In the genomic region with DNA sequence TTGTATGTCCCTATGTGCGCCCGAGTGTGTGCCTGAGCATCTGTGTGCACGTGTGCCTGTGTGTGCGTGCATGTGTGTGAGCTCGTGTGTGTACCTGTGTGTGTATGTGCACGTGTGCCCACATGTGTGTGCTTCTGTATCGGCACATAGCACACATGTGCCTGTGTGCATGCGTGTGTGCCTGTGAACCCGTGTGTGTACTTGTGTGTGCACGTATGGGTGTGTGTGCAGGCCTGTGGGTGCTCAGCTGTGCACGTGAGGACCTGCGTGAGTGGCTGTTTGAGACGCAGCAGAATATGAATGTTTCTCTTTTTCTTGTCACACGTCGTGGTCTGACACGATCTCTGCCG, we compare ENCODE assay signal across 35 cellular contexts. TPM values are rescaled to one million over a fixed set of nuclear protein-coding genes. Genes with fewer than 3 reads are reported as not detected.
DNase-seq lines count a peak whose midpoint lies in the region; ATAC-seq, FAIRE-seq and TF ChIP-seq lines count a peak whose summit lies in the region.
"Had no signal": no experiment of that assay in that cellular context is flagged by ENCODE, and none has a peak within 500 bp of the region (broad histone marks: within the 10 kb centered on the region; RNA-seq: fewer than 3 reads in every experiment).

No MANE protein-coding gene starts in this region.

- H3K23me2 ChIP-seq in H9 (ENCODE audit: insufficient read length, low read depth, low read length, poor library complexity, severe bottlenecking), result peaks cover 3% of the 10 kb centered on the region

- no peak overlapping the region for H3T11ph ChIP-seq in H9 (ENCODE audit: low read length)

- no peak overlapping the region for H3K56ac ChIP-seq in H9 (ENCODE audit: insufficient read length, low read depth, low read length)

- TF ChIP-seq CTCF in H9 (conservative IDR thresholded peaks at IDR 0.05), result no peak
- no peak for TF ChIP-seq CTCF in stomach (IDR thresholded peaks at IDR 0.05)

- TF ChIP-seq EP300 in stomach (IDR thresholded peaks at IDR 0.05), result no peak

- H2AFZ ChIP-seq in H9 (ENCODE audit: low read length), result no peak overlapping the region
- H2AFZ ChIP-seq: hepatocyte, parathyroid adenoma had no signal

- H3K79me2 ChIP-seq in H9 (ENCODE audit: insufficient read depth, low read length), result peaks cover 23% of the 10 kb centered on the region; the same call in 1 of the 2 replicates

- H3K4me3 Mint-ChIP-seq in activated naive CD4-positive, alpha-beta T cell treated with anti-CD3 and anti-CD28 coated beads, Interleukin-2, amount 50 U/mL, for 24 hours, result peak overlapping the region; percentile 11
- H3K4me3 Mint-ChIP-seq in H9, result no peak overlapping the region
- H3K4me3 Mint-ChIP-seq: activated CD8-positive, alpha-beta T cell treated with anti-CD3 and anti-CD28 coated beads, Interleukin-2, amount 10 ng/mL, durations not matched to agents 7 days and 5 days; activated naive CD4-positive, alpha-beta T cell treated with anti-CD3 and anti-CD28 coated beads for 36 hours; activated T-cell treated with anti-CD3 and anti-CD28 coated beads, Interleukin-2, amount 50 U/mL, for 24 hours; B cell; nephron progenitor cell; stimulated activated naive CD8-positive, alpha-beta T cell treated with anti-CD3 and anti-CD28 coated beads, Interleukin-15, Interleukin-2, amounts not matched to agents 100 ng/mL and 50 ng/mL, for 24 hours; T-helper 2 cell treated with Interferon-gamma antibody and Interleukin-4, amounts not matched to agents 5 μg/mL and 100 μg/mL, for 36 hours had no signal

- H3K27me3 Mint-ChIP-seq in activated naive CD4-positive, alpha-beta T cell treated with anti-CD3 and anti-CD28 coated beads, Interleukin-2, amount 50 U/mL, for 24 hours, result no peaks in the 10 kb centered on the region
- H3K27me3 Mint-ChIP-seq in H9 (ENCODE audit: low read depth), result no peaks in the 10 kb centered on the region
- H3K27me3 Mint-ChIP-seq: activated T-cell treated with anti-CD3 and anti-CD28 coated beads, Interleukin-2, amount 50 U/mL, for 24 hours; B cell; stimulated activated naive CD8-positive, alpha-beta T cell treated with anti-CD3 and anti-CD28 coated beads, Interleukin-15, Interleukin-2, amounts not matched to agents 100 ng/mL and 50 ng/mL, for 24 hours had no signal

- H3K4me2 ChIP-seq in H9 (ENCODE audit: insufficient read depth, insufficient read length, low read length), result no peak overlapping the region
- H3K4me2 ChIP-seq: hepatocyte had no signal

- H3K4ac ChIP-seq in H9 (ENCODE audit: low read depth, low read length), result no peak overlapping the region

- H3K23ac ChIP-seq in H9 (ENCODE audit: insufficient read length, low read depth, low read length), result no peak overlapping the region

- peaks cover 10% of the 10 kb centered on the region for H3K36me3 Mint-ChIP-seq in activated naive CD4-positive, alpha-beta T cell treated with anti-CD3 and anti-CD28 coated beads, Interleukin-2, amount 50 U/mL, for 24 hours
- peaks cover 42 to 70% (median 67%) of the 10 kb centered on the region in 3 experiments for H3K36me3 Mint-ChIP-seq in H9 (ENCODE audit: insufficient read depth in 1 of 3, low read depth in 3 of 3)

- H3K4me3 ChIP-seq in stomach (no peak overlapping the region), small intestine (ENCODE audit: low read depth in 1 of 2, low read length in 2 of 2) (no peak overlapping the region)
- H3K4me3 ChIP-seq: cardiac muscle cell, colonic mucosa, hepatocyte, lung, mucosa of descending colon, Peyer's patch, thoracic aorta, vagina had no signal

- no peak overlapping the region for H4K5ac ChIP-seq in H9 (ENCODE audit: insufficient read length, low read depth, low read length)

- peaks cover 14% of the 10 kb centered on the region for H3K79me1 ChIP-seq in H9 (ENCODE audit: insufficient read depth, low read depth, low read length, poor library complexity, severe bottlenecking)

- no peak overlapping the region for H3K14ac ChIP-seq in H9 (ENCODE audit: insufficient read depth, low read length)

- no peak overlapping the region for H4K91ac ChIP-seq in H9 (ENCODE audit: insufficient read length, low read depth, low read length)

- ATAC-seq in left lobe of liver, result no peak
- no peak for ATAC-seq in GM18861 (IDR thresholded peaks at IDR 0.05; ENCODE audit: unreplicated experiment)
- no peak for ATAC-seq in GM21717 (IDR thresholded peaks at IDR 0.05; ENCODE audit: unreplicated experiment)
- ATAC-seq: activated CD8-positive, alpha-beta T cell treated with anti-CD3 and anti-CD28 coated beads, Interleukin-2, amount 10 ng/mL, durations not matched to agents 7 days and 5 days; mucosa of descending colon had no signal

- no peak overlapping the region for H2AK5ac ChIP-seq in H9 (ENCODE audit: insufficient read length, low read length)

- H3K27ac Mint-ChIP-seq in activated naive CD4-positive, alpha-beta T cell treated with anti-CD3 and anti-CD28 coated beads, Interleukin-2, amount 50 U/mL, for 24 hours, result peak overlapping the region; percentile 62
- H3K27ac Mint-ChIP-seq in H9, result no peak overlapping the region; a peak in 2 of 7 replicates
- H3K27ac Mint-ChIP-seq: activated naive CD4-positive, alpha-beta T cell treated with anti-CD3 and anti-CD28 coated beads for 36 hours; nephron progenitor cell; stimulated activated naive CD8-positive, alpha-beta T cell treated with anti-CD3 and anti-CD28 coated beads, Interleukin-15, Interleukin-2, amounts not matched to agents 100 ng/mL and 50 ng/mL, for 24 hours; T-helper 2 cell treated with Interferon-gamma antibody and Interleukin-4, amounts not matched to agents 5 μg/mL and 100 μg/mL, for 36 hours had no signal

- no peak overlapping the region for H2BK20ac ChIP-seq in H9 (ENCODE audit: low read depth, low read length, poor library complexity, severe bottlenecking)

- no peak for TF ChIP-seq POLR2A in stomach (IDR thresholded peaks at IDR 0.05)

- H3K4me1 Mint-ChIP-seq in activated naive CD4-positive, alpha-beta T cell treated with anti-CD3 and anti-CD28 coated beads, Interleukin-2, amount 50 U/mL, for 24 hours, result peaks cover 25% of the 10 kb centered on the region
- peaks cover 8 to 9% of the 10 kb centered on the region in 2 experiments for H3K4me1 Mint-ChIP-seq in H9

- no peak overlapping the region for H2BK15ac ChIP-seq in H9 (ENCODE audit: low read depth, low read length)

- H3K4me1 ChIP-seq in H9 (ENCODE audit: insufficient read depth, low read length), result no peaks in the 10 kb centered on the region
- peaks cover 21 to 45% (median 33%) of the 10 kb centered on the region in 4 donors for H3K4me1 ChIP-seq in stomach
- H3K4me1 ChIP-seq in small intestine (ENCODE audit: control insufficient read depth in 2 of 2, insufficient read depth in 1 of 2, low read depth in 1 of 2, low read length in 1 of 2), result no peaks in the 10 kb centered on the region
- H3K4me1 ChIP-seq: parathyroid adenoma had no signal

- H4K20me1 ChIP-seq in H9 (ENCODE audit: control insufficient read depth, insufficient read depth, insufficient read length), result peaks cover 4% of the 10 kb centered on the region

- H3K27me3 ChIP-seq in H9 (ENCODE audit: insufficient read depth, low read length) (no peaks in the 10 kb centered on the region), stomach (no peaks in the 10 kb centered on the region), small intestine (ENCODE audit: control insufficient read depth in 2 of 2, insufficient read depth in 2 of 2, low read length in 2 of 2) (no peaks in the 10 kb centered on the region)
- H3K27me3 ChIP-seq: cardiac muscle cell, colonic mucosa, hepatocyte, Peyer's patch, vagina had no signal

- H3K36me3 ChIP-seq in stomach, result peaks cover 68 to 75% (median 71%) of the 10 kb centered on the region in 4 donors
- H3K36me3 ChIP-seq in small intestine (ENCODE audit: control insufficient read depth in 2 of 2, insufficient read depth in 2 of 2, low read length in 2 of 2), result peaks cover 10 to 31% of the 10 kb centered on the region in 2 donors

- H4K8ac ChIP-seq in H9 (replicated peaks; ENCODE audit: insufficient read length, low read depth, low read length), result peak overlapping the region; percentile 22

- no peak for DNase-seq in activated naive CD4-positive, alpha-beta T cell treated with Interleukin-2 at 50 U/mL for 16 hours
- DNase-seq in H9, result no peak
- DNase-seq in left lobe of liver (ENCODE audit: low spot score), result peak; percentile 41
- peak; percentile 3 for DNase-seq in stomach
- DNase-seq in small intestine, result no peak
- DNase-seq: ACHN; activated CD4-positive, alpha-beta T cell treated with anti-CD3 and anti-CD28 coated beads for 4 hours; activated CD8-positive, alpha-beta T cell treated with anti-CD3 and anti-CD28 coated beads, Interleukin-2, amount 10 ng/mL, durations not matched to agents 7 days and 5 days; activated naive CD4-positive, alpha-beta T cell treated with anti-CD3 and anti-CD28 coated beads for 36 hours; activated T-cell treated with anti-CD3 and anti-CD28 coated beads, Interleukin-2, amount 50 U/mL, for 24 hours; anterior cingulate cortex; colonic mucosa; effector CD8-positive, alpha-beta T cell; NCI-H1092; NCI-H1694; NCI-H446; NCI-H748 treated with DMSO at 0.1 percent for 48 hours; nephron progenitor cell; Peyer's patch; SHP77 treated with DMSO at 0.1 percent for 48 hours; stimulated activated CD4-positive, alpha-beta T cell treated with anti-CD3 and anti-CD28 coated beads, Interleukin-2, amount 100 ng/mL, for 24 hours had no signal

- no peak overlapping the region for H2BK120ac ChIP-seq in H9 (ENCODE audit: low read depth, low read length, poor library complexity, severe bottlenecking)

- no peak overlapping the region for H2BK5ac ChIP-seq in H9 (ENCODE audit: insufficient read length, low read length)

- H3K9me3 ChIP-seq in H9 (ENCODE audit: control insufficient read depth, low read depth, low read length) (no peaks in the 10 kb centered on the region), stomach (no peaks in the 10 kb centered on the region), small intestine (ENCODE audit: control insufficient read depth, low read depth) (no peaks in the 10 kb centered on the region)
- H3K9me3 ChIP-seq: colonic mucosa, mucosa of descending colon, Peyer's patch, thoracic aorta, vagina had no signal

- H3K27ac ChIP-seq in H9 (ENCODE audit: insufficient read length, low read depth, low read length), result no peak overlapping the region
- H3K27ac ChIP-seq in stomach, result no peak overlapping the region
- H3K27ac ChIP-seq in small intestine (ENCODE audit: low read depth in 1 of 2, low read length in 1 of 2), result no peak overlapping the region
- H3K27ac ChIP-seq: cardiac muscle cell, colonic mucosa, epithelial cell of prostate, hepatocyte, parathyroid adenoma, Peyer's patch, thoracic aorta, vagina had no signal

- no peak for FAIRE-seq in small intestine (lab: Jason Lieb, UNC)

- H3K18ac ChIP-seq in H9 (ENCODE audit: insufficient read length, low read depth, low read length), result no peak overlapping the region

- no peaks in the 10 kb centered on the region for H3K9me3 Mint-ChIP-seq in activated naive CD4-positive, alpha-beta T cell treated with anti-CD3 and anti-CD28 coated beads, Interleukin-2, amount 50 U/mL, for 24 hours
- H3K9me3 Mint-ChIP-seq in H9, result no peaks in the 10 kb centered on the region
- H3K9me3 Mint-ChIP-seq: activated naive CD4-positive, alpha-beta T cell treated with anti-CD3 and anti-CD28 coated beads for 36 hours; activated T-cell treated with anti-CD3 and anti-CD28 coated beads, Interleukin-2, amount 50 U/mL, for 24 hours; nephron progenitor cell; stimulated activated naive CD8-positive, alpha-beta T cell treated with anti-CD3 and anti-CD28 coated beads, Interleukin-15, Interleukin-2, amounts not matched to agents 100 ng/mL and 50 ng/mL, for 24 hours; T-helper 2 cell treated with Interferon-gamma antibody and Interleukin-4, amounts not matched to agents 5 μg/mL and 100 μg/mL, for 36 hours had no signal

- H2BK12ac ChIP-seq in H9 (ENCODE audit: insufficient read length, low read depth, low read length), result no peak overlapping the region

- intact Hi-C loops in stomach (cut with DNase I; ENCODE audit: low total_unique reads), result no loop called here

- WGBS in H9 (ENCODE audit: extremely low coverage, insufficient read length, low lambda C conversion rate), result no CpG with 5 or more reads among the region's 17 CpGs
- 91 to 94% (median 92%) methylated on average over 17 of the region's 17 CpGs for WGBS in stomach, 5 donors
- WGBS in small intestine, 3 donors, result 91 to 94% (median 94%) methylated on average over 17 of the region's 17 CpGs

- H3K9ac ChIP-seq in H9 (ENCODE audit: extremely low read depth, insufficient read length, low read length), result no peak overlapping the region
- H3K9ac ChIP-seq: parathyroid adenoma had no signal

RNA-seq across cellular contexts. Expression of a gene that starts 4.3 kb away (rescaled TPM):
- total RNA-seq in H9 (2021) (39.7 and 42.1 TPM in 2 replicates), left lobe of liver (35.6 TPM), stomach (100 to 1,000 TPM in 3 of 5 donors, 10 to 100 TPM in 2; 32.3 to 141 (median 109) TPM)
- polyA plus RNA-seq in stomach (10 to 100 TPM; 13.3 to 32.6 (median 15.8) TPM), small intestine (10 to 100 TPM; 26.7 to 37.3 (median 29.2) TPM)

RNA-seq across cellular contexts. Expression of a gene that starts 19.2 kb away (rescaled TPM):
- 1.0 and 1.4 TPM in 2 replicates for total RNA-seq in H9 (2021)
- total RNA-seq in left lobe of liver, result not detected
- total RNA-seq in stomach, result not detected
- polyA plus RNA-seq in stomach, result under 1 TPM in 1 of 3 donors, not detected in 2; 0.43 TPM
- under 1 TPM in 1 of 3 donors, not detected in 2; 0.06 TPM for polyA plus RNA-seq in small intestine
- total RNA-seq: activated naive CD4-positive, alpha-beta T cell treated with anti-CD3 and anti-CD28 coated beads for 36 hours; B cell; cardiac muscle cell; hepatocyte; thoracic aorta; vagina had no signal
- polyA plus RNA-seq: cardiac muscle cell, hepatocyte had no signal

RNA-seq across cellular contexts. Expression of a gene that starts 58.7 kb away (rescaled TPM):
- total RNA-seq in H9 (2021), result not detected in 2 replicates
- total RNA-seq in left lobe of liver, result 0.48 TPM
- total RNA-seq in stomach, result 1 to 10 TPM in 3 of 5 donors, not detected in 2; 1.8 to 3.3 (median 1.9) TPM
- polyA plus RNA-seq in stomach, result under 1 TPM; 0.31 to 0.76 (median 0.70) TPM
- polyA plus RNA-seq in small intestine, result 1 to 10 TPM in 1 of 3 donors, under 1 TPM in 2; 0.22 to 2.1 (median 0.81) TPM
- total RNA-seq: cardiac muscle cell had no signal
- polyA plus RNA-seq: cardiac muscle cell had no signal

Comparison
In these comparisons a context has a peak if more than half of its experiments do, and no peak if none do; other contexts are left out.
1. DNase-seq: peak in left lobe of liver (single experiment) and stomach (single experiment); none in activated naive CD4-positive, alpha-beta T cell treated with Interleukin-2 at 50 U/mL for 16 hours (single experiment), H9 (single experiment) and small intestine (single experiment).